Comparison of ENCODE assay signal across 2 cellular contexts in the genomic region with DNA sequence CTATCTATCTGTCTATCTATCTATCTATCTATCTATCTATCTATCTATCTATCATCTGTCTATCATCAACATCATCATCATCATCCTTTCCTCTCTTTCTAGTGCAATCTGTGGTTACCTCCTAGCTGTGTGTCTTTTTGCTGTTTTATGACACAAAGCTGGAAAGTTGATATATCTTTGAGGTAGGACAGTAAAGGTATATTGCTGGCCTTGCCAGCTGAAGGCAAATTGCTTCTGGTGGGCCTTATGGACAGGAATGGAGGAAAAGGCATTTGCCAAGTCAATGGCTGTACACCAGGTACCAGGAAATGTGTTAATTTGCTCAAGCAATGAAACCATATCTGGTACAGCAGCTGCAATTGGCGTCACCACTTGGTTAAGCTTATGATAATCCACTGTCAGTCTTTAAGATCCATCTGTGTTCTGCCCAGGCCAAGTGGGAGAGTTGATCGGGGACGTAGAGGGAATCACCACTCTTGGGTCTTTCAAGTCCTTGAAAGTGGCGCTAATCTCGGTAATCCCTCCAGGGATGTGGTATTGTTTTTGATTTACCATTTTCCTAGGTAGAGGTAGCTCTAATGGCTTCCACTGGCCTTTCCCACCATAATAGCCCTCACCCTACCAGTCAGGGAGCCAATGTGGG.
TF ChIP-seq lines count a peak whose summit lies in the region.

No MANE protein-coding gene starts in this region.

TF ChIP-seq in HEK293, 187 proteins besides CTCF, POLR2A, EP300 and RAD21:
- TF ChIP-seq ZNF157 (tag by site-specific recombination; IDR thresholded peaks at IDR 0.05) = peak; percentile 93
TF ChIP-seq in HEK293: peak in this region for 1; not testable (repeated sequence) for 186.

TF ChIP-seq in K562, 482 proteins besides CTCF, POLR2A, EP300 and RAD21:
- peak; percentile 60 for TF ChIP-seq DACH1 (IDR thresholded peaks at IDR 0.05; ENCODE audit: partially characterized antibody)
